ENCODE assay signal across 23 cellular contexts in genomic region chr2:185998562-185999070, GRCh38.
"Had no signal": no experiment of that assay in that cellular context is flagged by ENCODE, and none has a peak within 500 bp of the region (broad histone marks: within the 10 kb centered on the region; RNA-seq: fewer than 3 reads in every experiment).

No MANE protein-coding gene starts in this region.

- H3K4me3 Mint-ChIP-seq: memory B cell; natural killer cell; neural crest cell; stimulated activated effector memory CD8-positive, alpha-beta T cell treated with anti-CD3 and anti-CD28 coated beads, Interleukin-12 subunit alpha, Interleukin-12 subunit beta, amount 100 ng/mL, for 72 hours had no signal

- DNase-seq: dorsolateral prefrontal cortex; effector CD4-positive, alpha-beta T cell; foreskin keratinocyte; heart left ventricle; kidney; natural killer cell; stimulated activated CD4-positive, alpha-beta T cell treated with anti-CD3 and anti-CD28 coated beads, Interleukin-12 subunit alpha, Interleukin-12 subunit beta, amount 100 ng/mL, for 4 hours; stimulated activated CD4-positive, alpha-beta T cell treated with anti-CD3 and anti-CD28 coated beads, Interleukin-2, amount 100 ng/mL, for 24 hours; stimulated activated CD4-positive, alpha-beta T cell treated with anti-CD3 and anti-CD28 coated beads, Interleukin-4, amount 100 ng/mL, for 24 hours; stimulated activated naive CD4-positive, alpha-beta T cell treated with Interleukin-2 at 50 U/mL for 16 hours; stomach; testis; tibial artery; upper lobe of left lung had no signal

- H3K9me3 Mint-ChIP-seq: memory B cell, neural crest cell had no signal

- H3K27me3 Mint-ChIP-seq: memory B cell, progenitor cell of endocrine pancreas had no signal

- H3K4me3 ChIP-seq: dorsolateral prefrontal cortex, esophagus muscularis mucosa, gastroesophageal sphincter, heart left ventricle, hepatocyte, lung, smooth muscle cell, stomach, testis, tibial artery, upper lobe of left lung had no signal

- H3K36me3 Mint-ChIP-seq: stimulated activated effector memory CD8-positive, alpha-beta T cell treated with anti-CD3 and anti-CD28 coated beads, Interleukin-12 subunit alpha, Interleukin-12 subunit beta, amount 100 ng/mL, for 72 hours had no signal

- H3K4me1 Mint-ChIP-seq: memory B cell; natural killer cell; neural crest cell; stimulated activated effector memory CD8-positive, alpha-beta T cell treated with anti-CD3 and anti-CD28 coated beads, Interleukin-12 subunit alpha, Interleukin-12 subunit beta, amount 100 ng/mL, for 72 hours had no signal

- H3K27ac Mint-ChIP-seq: memory B cell; natural killer cell; progenitor cell of endocrine pancreas; stimulated activated effector memory CD8-positive, alpha-beta T cell treated with anti-CD3 and anti-CD28 coated beads, Interleukin-12 subunit alpha, Interleukin-12 subunit beta, amount 100 ng/mL, for 72 hours had no signal
